In the genomic region with DNA sequence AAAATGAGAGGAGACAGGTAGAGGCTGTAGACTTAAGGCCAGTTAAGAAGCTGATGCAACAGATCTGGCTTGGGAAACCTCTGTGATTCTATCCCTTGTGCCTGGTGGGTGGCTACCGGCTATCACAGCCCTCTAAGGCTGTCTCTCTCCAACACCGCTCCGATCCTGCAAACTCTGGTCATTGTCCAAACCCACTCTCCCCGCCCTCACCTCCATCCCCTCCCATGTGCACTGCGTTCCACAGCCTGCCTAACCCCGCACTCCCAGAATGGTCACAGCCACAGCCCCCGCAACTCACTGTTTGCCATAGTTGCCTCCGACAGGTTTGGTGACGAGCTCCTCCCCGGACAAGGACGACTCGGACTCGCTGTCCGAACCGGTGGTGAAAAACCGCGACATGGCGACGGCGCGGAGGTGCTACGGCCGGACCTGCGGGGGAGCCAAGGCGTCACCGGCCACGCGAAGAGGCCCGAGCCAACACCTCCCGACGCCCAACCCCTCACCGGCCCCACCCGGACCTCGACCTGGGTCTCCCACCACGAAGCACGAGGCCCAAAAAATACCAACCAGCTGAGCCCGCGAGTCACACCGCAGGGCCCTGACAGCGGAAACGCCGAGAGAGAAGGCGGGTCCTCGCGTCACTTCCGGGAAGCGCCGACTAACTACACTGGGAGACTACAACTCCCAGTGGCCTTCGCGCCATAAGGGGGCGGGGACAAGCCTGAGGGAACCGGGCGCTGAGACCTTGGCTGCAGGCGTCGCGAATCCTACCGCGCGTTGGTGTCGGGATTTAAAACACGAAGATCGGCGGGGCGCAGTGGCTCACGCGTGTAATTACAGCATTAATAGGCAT, we compare ENCODE assay signal across 8 cellular contexts. TPM values are rescaled to one million over a fixed set of nuclear protein-coding genes. Genes with fewer than 3 reads are reported as not detected.
DNase-seq lines count a peak whose midpoint lies in the region; ATAC-seq, FAIRE-seq and TF ChIP-seq lines count a peak whose summit lies in the region.
"Not testable (repeated sequence)": the region's sequence is repeated elsewhere in the genome, so short reads cannot be mapped to it uniquely, and the experiment has no call there.

A gene with protein sequence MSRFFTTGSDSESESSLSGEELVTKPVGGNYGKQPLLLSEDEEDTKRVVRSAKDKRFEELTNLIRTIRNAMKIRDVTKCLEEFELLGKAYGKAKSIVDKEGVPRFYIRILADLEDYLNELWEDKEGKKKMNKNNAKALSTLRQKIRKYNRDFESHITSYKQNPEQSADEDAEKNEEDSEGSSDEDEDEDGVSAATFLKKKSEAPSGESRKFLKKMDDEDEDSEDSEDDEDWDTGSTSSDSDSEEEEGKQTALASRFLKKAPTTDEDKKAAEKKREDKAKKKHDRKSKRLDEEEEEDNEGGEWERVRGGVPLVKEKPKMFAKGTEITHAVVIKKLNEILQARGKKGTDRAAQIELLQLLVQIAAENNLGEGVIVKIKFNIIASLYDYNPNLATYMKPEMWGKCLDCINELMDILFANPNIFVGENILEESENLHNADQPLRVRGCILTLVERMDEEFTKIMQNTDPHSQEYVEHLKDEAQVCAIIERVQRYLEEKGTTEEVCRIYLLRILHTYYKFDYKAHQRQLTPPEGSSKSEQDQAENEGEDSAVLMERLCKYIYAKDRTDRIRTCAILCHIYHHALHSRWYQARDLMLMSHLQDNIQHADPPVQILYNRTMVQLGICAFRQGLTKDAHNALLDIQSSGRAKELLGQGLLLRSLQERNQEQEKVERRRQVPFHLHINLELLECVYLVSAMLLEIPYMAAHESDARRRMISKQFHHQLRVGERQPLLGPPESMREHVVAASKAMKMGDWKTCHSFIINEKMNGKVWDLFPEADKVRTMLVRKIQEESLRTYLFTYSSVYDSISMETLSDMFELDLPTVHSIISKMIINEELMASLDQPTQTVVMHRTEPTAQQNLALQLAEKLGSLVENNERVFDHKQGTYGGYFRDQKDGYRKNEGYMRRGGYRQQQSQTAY (minus strand): TSS at position 622 of the 853 bp plus-strand sequence. CDS start 223 bp downstream, at position 399.

- not testable (repeated sequence) for H3K27ac ChIP-seq in RWPE2 (ENCODE audit: poor library complexity, severe bottlenecking); thyroid gland

- H3K4me1 Mint-ChIP-seq in natural killer cell treated with Interleukin-12 subunit alpha and Interleukin-12 subunit beta and Interleukin-15 and Interleukin-18, amount 100 ng/mL, for 72 hours (ENCODE audit: low read depth in 2 of 2), result not testable (repeated sequence)

- not testable (repeated sequence) for TF ChIP-seq CTCF in RWPE2 (IDR thresholded peaks at IDR 0.05; ENCODE audit: poor library complexity, severe bottlenecking); astrocyte of the cerebellum (IDR thresholded peaks at IDR 0.05; ENCODE audit: low read depth, low read length, missing control alignments); thyroid gland (IDR thresholded peaks at IDR 0.05)

- peak within 1 kb of the TSS; percentile 72 for H3K4me3 Mint-ChIP-seq in natural killer cell treated with Interleukin-12 subunit alpha and Interleukin-12 subunit beta and Interleukin-15 and Interleukin-18, amount 100 ng/mL, for 72 hours

- not testable (repeated sequence) for TF ChIP-seq POLR2A in GM12891 (IDR thresholded peaks at IDR 0.05; ENCODE audit: low read depth, low read length); thyroid gland (IDR thresholded peaks at IDR 0.05)

- intact Hi-C loops in Right ventricle myocardium inferior (cut with DNase I); thyroid gland (cut with DNase I): not testable (repeated sequence)

- not testable (repeated sequence) for DNase-seq in GM12891 (ENCODE audit: insufficient read length, low spot score); RWPE2 (ENCODE audit: low spot score); astrocyte of the cerebellum (ENCODE audit: low read depth); Right ventricle myocardium inferior (ENCODE audit: missing footprints); natural killer cell treated with Interleukin-12 subunit alpha and Interleukin-12 subunit beta and Interleukin-15 and Interleukin-18, amount 100 ng/mL, for 72 hours (ENCODE audit: low spot score); thyroid gland

- H3K4me1 ChIP-seq in RWPE2 (ENCODE audit: insufficient read depth, poor library complexity, severe bottlenecking); thyroid gland: not testable (repeated sequence)

- FAIRE-seq in GM12891 (lab: Jason Lieb, UNC), result peak; percentile 97

- not testable (repeated sequence) for H3K27me3 Mint-ChIP-seq in natural killer cell treated with Interleukin-12 subunit alpha and Interleukin-12 subunit beta and Interleukin-15 and Interleukin-18, amount 100 ng/mL, for 72 hours

- H3K27ac Mint-ChIP-seq in natural killer cell treated with Interleukin-12 subunit alpha and Interleukin-12 subunit beta and Interleukin-15 and Interleukin-18, amount 100 ng/mL, for 72 hours, result not testable (repeated sequence)

- in situ Hi-C loops in astrocyte of the cerebellum (cut with HindIII; ENCODE audit: low sequenced_read_pairs), result not testable (repeated sequence)

- not testable (repeated sequence) for H3K9me3 Mint-ChIP-seq in natural killer cell treated with Interleukin-12 subunit alpha and Interleukin-12 subunit beta and Interleukin-15 and Interleukin-18, amount 100 ng/mL, for 72 hours

- not testable (repeated sequence) for H3K27me3 ChIP-seq in RWPE2 (ENCODE audit: insufficient read depth, poor library complexity, severe bottlenecking); thyroid gland

- H3K9me3 ChIP-seq in RWPE2 (ENCODE audit: severe bottlenecking); thyroid gland: not testable (repeated sequence)

- not testable (repeated sequence) for H3K36me3 Mint-ChIP-seq in natural killer cell treated with Interleukin-12 subunit alpha and Interleukin-12 subunit beta and Interleukin-15 and Interleukin-18, amount 100 ng/mL, for 72 hours

- not testable (repeated sequence) for H3K4me3 ChIP-seq in RWPE2 (ENCODE audit: severe bottlenecking); thyroid gland (replicated peaks in 1 of 3)
- H3K4me3 ChIP-seq in astrocyte of the cerebellum (ENCODE audit: low read depth, low read length), result peak within 1 kb of the TSS; percentile 31

- ATAC-seq in GM21576 (IDR thresholded peaks at IDR 0.05; ENCODE audit: unreplicated experiment), result peak; percentile 99
- peak; percentile 100 for ATAC-seq in HG03159 (IDR thresholded peaks at IDR 0.05; ENCODE audit: unreplicated experiment)
- ATAC-seq in RWPE2 (ENCODE audit: low read depth), result peak; percentile 99
- peak; percentile 100 for ATAC-seq in Right ventricle myocardium inferior
- ATAC-seq in natural killer cell treated with Interleukin-12 subunit alpha and Interleukin-12 subunit beta and Interleukin-15 and Interleukin-18, amount 100 ng/mL, for 72 hours, result peak; percentile 100

- not testable (repeated sequence) for H3K36me3 ChIP-seq in RWPE2 (ENCODE audit: low read depth); thyroid gland

- no CpG with 5 or more reads among the region's 66 CpGs for WGBS in thyroid gland, 2 donors

RNA-seq across cellular contexts. Expression of the gene that starts here (rescaled TPM):
- polyA plus RNA-seq in GM12891 (2012; ENCODE audit: low read depth, missing spikeins), result 59.9 TPM
- total RNA-seq in Right ventricle myocardium inferior, result 23.0 TPM
- total RNA-seq in natural killer cell treated with Interleukin-12 subunit alpha and Interleukin-12 subunit beta and Interleukin-15 and Interleukin-18, amount 100 ng/mL, for 72 hours, result 100 to 1,000 TPM in 1 of 2 donors, 10 to 100 TPM in 1; 81.0 to 119 TPM
- 100 to 1,000 TPM in 2 of 4 donors, 10 to 100 TPM in 2; 64.5 to 220 (median 105) TPM for total RNA-seq in thyroid gland
